10 cellular contexts compared by ENCODE assay signal in genomic region chr18:37778417-37779165, GRCh38.
DNase-seq lines count a peak whose midpoint lies in the region; ATAC-seq and TF ChIP-seq lines count a peak whose summit lies in the region.
"Had no signal": no experiment of that assay in that cellular context is flagged by ENCODE, and none has a peak within 500 bp of the region (broad histone marks: within the 10 kb centered on the region; RNA-seq: fewer than 3 reads in every experiment).

No MANE protein-coding gene starts in this region.

- BruUV-seq in PC-3 (replicated peaks; lab: Mats Ljungman, UMichigan): no TSS peak
- no TSS peak for BruUV-seq in MCF 10A (replicated peaks; lab: Mats Ljungman, UMichigan)

- H3K4me2 ChIP-seq in PC-3 (ENCODE audit: low read length): no peak overlapping the region

- H3K9ac ChIP-seq in PC-3 (ENCODE audit: low read length): no peak overlapping the region

- CTCF ChIA-PET in PC-3 (lab: Charles Lee) (no interaction called here), MCF 10A (lab: Yijun Ruan, JAX) (interaction anchor here (0.5 to 2.8 kb wide), 29 partner anchors 8 to 1793 kb away, joined by 3 to 16 read pairs (median 3); no protein-coding TSS in a partner anchor)
- CTCF ChIA-PET in CD8-positive, alpha-beta memory T cell (lab: Charles Lee): no interaction called here

- H3K4me3 Mint-ChIP-seq in MCF 10A (ENCODE audit: unreplicated experiment): no peak overlapping the region
- no peak overlapping the region for H3K4me3 Mint-ChIP-seq in stimulated activated effector memory CD8-positive, alpha-beta T cell treated with anti-CD3 and anti-CD28 coated beads, Interleukin-12 subunit alpha, Interleukin-12 subunit beta, amount 100 ng/mL, for 72 hours
- no peak overlapping the region for H3K4me3 Mint-ChIP-seq in CD8-positive, alpha-beta memory T cell
- H3K4me3 Mint-ChIP-seq: naive thymus-derived CD8-positive, alpha-beta T cell; T-cell had no signal

- H3K9me3 ChIP-seq in PC-3 (ENCODE audit: low read length): no peaks in the 10 kb centered on the region
- H3K9me3 ChIP-seq in CD8-positive, alpha-beta memory T cell (ENCODE audit: low read length): no peaks in the 10 kb centered on the region

- POLR2A ChIA-PET in PC-3 (lab: Charles Lee; ENCODE audit: unreplicated experiment) (no interaction called here), MCF 10A (lab: Yijun Ruan, JAX) (interaction anchor here (0.6 to 1.1 kb wide), 2 partner anchors 399 to 1153 kb away, joined by 3 read pairs; no protein-coding TSS in a partner anchor)
- POLR2A ChIA-PET in CD8-positive, alpha-beta memory T cell (lab: Charles Lee): no interaction called here

- H3K4me1 Mint-ChIP-seq in MCF 10A (ENCODE audit: insufficient read depth, unreplicated experiment): no peaks in the 10 kb centered on the region
- no peaks in the 10 kb centered on the region for H3K4me1 Mint-ChIP-seq in stimulated activated effector memory CD8-positive, alpha-beta T cell treated with anti-CD3 and anti-CD28 coated beads, Interleukin-12 subunit alpha, Interleukin-12 subunit beta, amount 100 ng/mL, for 72 hours
- no peaks in the 10 kb centered on the region for H3K4me1 Mint-ChIP-seq in CD8-positive, alpha-beta memory T cell
- H3K4me1 Mint-ChIP-seq: T-cell had no signal

- peak; percentile 42 for DNase-seq in DMS114 treated with DMSO at 0.1 percent for 48 hours (lab: John Stamatoyannopoulos, UW; ENCODE audit: unreplicated experiment)
- peak; percentile 34 for DNase-seq in HPDE6-E6E7 (ENCODE audit: extremely low spot score)
- peak; percentile 21 for DNase-seq in PC-3
- peak; percentile 59 for DNase-seq in MCF 10A (ENCODE audit: unreplicated experiment)
- DNase-seq in left lobe of liver (ENCODE audit: low spot score): peak; percentile 59
- peak; percentile 2 to 48 for DNase-seq in stimulated activated effector memory CD8-positive, alpha-beta T cell treated with anti-CD3 and anti-CD28 coated beads, Interleukin-12 subunit alpha, Interleukin-12 subunit beta, amount 100 ng/mL, for 72 hours (ENCODE audit: low spot score in 2 of 2)
- no peak for DNase-seq in CD8-positive, alpha-beta memory T cell

- no peaks in the 10 kb centered on the region for H3F3A ChIP-seq in PC-3 (ENCODE audit: low read length, unreplicated experiment)

- H3K36me3 Mint-ChIP-seq in MCF 10A (ENCODE audit: insufficient read depth, unreplicated experiment): no peaks in the 10 kb centered on the region
- no peaks in the 10 kb centered on the region for H3K36me3 Mint-ChIP-seq in stimulated activated effector memory CD8-positive, alpha-beta T cell treated with anti-CD3 and anti-CD28 coated beads, Interleukin-12 subunit alpha, Interleukin-12 subunit beta, amount 100 ng/mL, for 72 hours
- H3K36me3 Mint-ChIP-seq in CD8-positive, alpha-beta memory T cell: no peaks in the 10 kb centered on the region
- H3K36me3 Mint-ChIP-seq: naive thymus-derived CD8-positive, alpha-beta T cell; T-cell had no signal

- H3K36me3 ChIP-seq in PC-3 (ENCODE audit: low read depth, low read length): no peaks in the 10 kb centered on the region
- no peaks in the 10 kb centered on the region for H3K36me3 ChIP-seq in CD8-positive, alpha-beta memory T cell (ENCODE audit: insufficient read depth, low read length)

- no peaks in the 10 kb centered on the region for H3K9me3 Mint-ChIP-seq in MCF 10A (ENCODE audit: unreplicated experiment)
- H3K9me3 Mint-ChIP-seq in stimulated activated effector memory CD8-positive, alpha-beta T cell treated with anti-CD3 and anti-CD28 coated beads, Interleukin-12 subunit alpha, Interleukin-12 subunit beta, amount 100 ng/mL, for 72 hours: peaks cover 4% of the 10 kb centered on the region
- peaks cover 0 to 6% (median 2%) of the 10 kb centered on the region in 5 donors for H3K9me3 Mint-ChIP-seq in CD8-positive, alpha-beta memory T cell

- H3K4me3 ChIP-seq in PC-3 (ENCODE audit: low read length): no peak overlapping the region
- no peak overlapping the region for H3K4me3 ChIP-seq in CD8-positive, alpha-beta memory T cell (ENCODE audit: low read length)

- H4K20me1 ChIP-seq in PC-3 (ENCODE audit: low read length): no peaks in the 10 kb centered on the region

- no peak overlapping the region for H3K27ac ChIP-seq in PC-3 (ENCODE audit: low read length)
- H3K27ac ChIP-seq in CD8-positive, alpha-beta memory T cell (ENCODE audit: low read depth, low read length): no peak overlapping the region

- ATAC-seq in GM19463 (IDR thresholded peaks at IDR 0.05; ENCODE audit: unreplicated experiment) (peak; percentile 74), PC-3 (no peak), left lobe of liver (peak; percentile 94)
- no peak for ATAC-seq in stimulated activated effector memory CD8-positive, alpha-beta T cell treated with anti-CD3 and anti-CD28 coated beads, Interleukin-12 subunit alpha, Interleukin-12 subunit beta, amount 100 ng/mL, for 72 hours
- ATAC-seq: naive thymus-derived CD8-positive, alpha-beta T cell; T-cell had no signal

- no peaks in the 10 kb centered on the region for H3K4me1 ChIP-seq in PC-3 (ENCODE audit: insufficient read depth, low read length)
- H3K4me1 ChIP-seq in CD8-positive, alpha-beta memory T cell (ENCODE audit: insufficient read depth, low read length): no peaks in the 10 kb centered on the region

- TF ChIP-seq CTCF in PC-3 (conservative IDR thresholded peaks at IDR 0.05; ENCODE audit: low read depth, low read length) (peak; percentile 50), MCF 10A (IDR thresholded peaks at IDR 0.05; ENCODE audit: unreplicated experiment) (peak; percentile 81)

- H2AFZ ChIP-seq in PC-3 (ENCODE audit: low read length): no peak overlapping the region

- H3K27me3 Mint-ChIP-seq in MCF 10A (ENCODE audit: insufficient read depth, unreplicated experiment): peaks cover 21% of the 10 kb centered on the region
- H3K27me3 Mint-ChIP-seq in CD8-positive, alpha-beta memory T cell: peaks cover 0 to 1% of the 10 kb centered on the region in 2 donors

- H3K9me2 ChIP-seq in PC-3 (replicated peaks; ENCODE audit: low read length): no peaks in the 10 kb centered on the region

- no peaks in the 10 kb centered on the region for H3K27me3 ChIP-seq in PC-3 (ENCODE audit: low read length)
- no peaks in the 10 kb centered on the region for H3K27me3 ChIP-seq in CD8-positive, alpha-beta memory T cell (ENCODE audit: insufficient read depth, low read length, poor library complexity, severe bottlenecking)

- H3K27ac Mint-ChIP-seq in MCF 10A (ENCODE audit: low read depth, unreplicated experiment): no peak overlapping the region
- no peak overlapping the region for H3K27ac Mint-ChIP-seq in stimulated activated effector memory CD8-positive, alpha-beta T cell treated with anti-CD3 and anti-CD28 coated beads, Interleukin-12 subunit alpha, Interleukin-12 subunit beta, amount 100 ng/mL, for 72 hours
- H3K27ac Mint-ChIP-seq in CD8-positive, alpha-beta memory T cell: no peak overlapping the region
- H3K27ac Mint-ChIP-seq: naive thymus-derived CD8-positive, alpha-beta T cell; T-cell had no signal

- no peaks in the 10 kb centered on the region for H3K79me2 ChIP-seq in PC-3 (ENCODE audit: low read length)

- intact Hi-C loops in PC-3 (cut with micrococcal nuclease) (no loop called here), MCF 10A (cut with micrococcal nuclease) (loop anchor here (2.0 to 5.0 kb wide), 3 partner anchors 634 to 1794 kb away; no protein-coding TSS in a partner anchor)

Comparison
In these comparisons a context has a peak if more than half of its experiments do, and no peak if none do; other contexts are left out.
1. DNase-seq: peak in DMS114 treated with DMSO at 0.1 percent for 48 hours (single experiment), HPDE6-E6E7 (single experiment), PC-3 (single experiment), MCF 10A (single experiment), left lobe of liver (single experiment) and stimulated activated effector memory CD8-positive, alpha-beta T cell treated with anti-CD3 and anti-CD28 coated beads, Interleukin-12 subunit alpha, Interleukin-12 subunit beta, amount 100 ng/mL, for 72 hours (2 of 2); none in CD8-positive, alpha-beta memory T cell (0 of 5).
2. ATAC-seq: peak in GM19463 (single experiment) and left lobe of liver (single experiment); none in PC-3 (single experiment) and stimulated activated effector memory CD8-positive, alpha-beta T cell treated with anti-CD3 and anti-CD28 coated beads, Interleukin-12 subunit alpha, Interleukin-12 subunit beta, amount 100 ng/mL, for 72 hours (single experiment).